19 cellular contexts compared by ENCODE assay signal in genomic region chr4:22739933-22740332, GRCh38. TPM values are rescaled to one million over a fixed set of nuclear protein-coding genes. Genes with fewer than 3 reads are reported as not detected.
"Had no signal": no experiment of that assay in that cellular context is flagged by ENCODE, and none has a peak within 500 bp of the region (broad histone marks: within the 10 kb centered on the region; RNA-seq: fewer than 3 reads in every experiment).

No MANE protein-coding gene starts in this region.

- H3K9me3 Mint-ChIP-seq: activated naive CD8-positive, alpha-beta T cell treated with anti-CD3 and anti-CD28 coated beads for 36 hours had no signal

- H3K27ac ChIP-seq: colonic mucosa, esophagus muscularis mucosa, tibial nerve, WERI-Rb-1 had no signal

- H3K36me3 Mint-ChIP-seq: brain had no signal

- H3K4me3 ChIP-seq: colonic mucosa, esophagus muscularis mucosa, lung, tibial nerve had no signal

- H3K4me1 Mint-ChIP-seq: brain had no signal

- H3K4me3 Mint-ChIP-seq: activated naive CD8-positive, alpha-beta T cell treated with anti-CD3 and anti-CD28 coated beads for 36 hours; activated T-cell treated with anti-CD3 and anti-CD28 coated beads, Interleukin-2, amount 50 U/mL, for 4 hours; brain had no signal

- H3K36me3 ChIP-seq: colonic mucosa, esophagus muscularis mucosa, tibial nerve, WERI-Rb-1 had no signal

- H3K27ac Mint-ChIP-seq: activated naive CD8-positive, alpha-beta T cell treated with anti-CD3 and anti-CD28 coated beads for 36 hours; brain had no signal

- H3K4me1 ChIP-seq: colonic mucosa, esophagus muscularis mucosa, tibial nerve had no signal

- H3K27me3 Mint-ChIP-seq: brain had no signal

- H3K9me3 ChIP-seq: colonic mucosa, esophagus muscularis mucosa, tibial nerve had no signal

- H3K27me3 ChIP-seq: colonic mucosa, esophagus muscularis mucosa, tibial nerve had no signal

- DNase-seq: activated CD4-positive, alpha-beta T cell treated with anti-CD3 and anti-CD28 coated beads, Interleukin-2, amount 50 U/mL, for 48 hours; activated gamma-delta T cell; activated naive CD8-positive, alpha-beta T cell treated with anti-CD3 and anti-CD28 coated beads for 36 hours; activated T-cell treated with anti-CD3 and anti-CD28 coated beads, Interleukin-2, amount 50 U/mL, for 4 hours; amygdala; central memory CD4-positive, alpha-beta T cell; colonic mucosa; glutamatergic neuron; left cardiac atrium; retina; stimulated activated CD4-positive, alpha-beta T cell treated with anti-CD3 and anti-CD28 coated beads, Interleukin-4, amount 100 ng/mL, for 1 hour; stimulated activated naive CD4-positive, alpha-beta T cell; WERI-Rb-1 had no signal

RNA-seq across cellular contexts. Expression of gene GBA3, which starts 47.2 kb away (rescaled TPM):
- total RNA-seq: activated naive CD8-positive, alpha-beta T cell treated with anti-CD3 and anti-CD28 coated beads for 36 hours; activated T-cell treated with anti-CD3 and anti-CD28 coated beads, Interleukin-2, amount 50 U/mL, for 4 hours; esophagus muscularis mucosa; fibroblast of villous mesenchyme; left cardiac atrium; T-helper 1 cell treated with Interleukin-12 subunit alpha and Interleukin-12 subunit beta and Interleukin-4 antibody, amounts not matched to agents 30 ng/mL and 1 ng/mL, for 36 hours; tibial nerve had no signal
